8 cellular contexts compared by ENCODE assay signal in the genomic region with DNA sequence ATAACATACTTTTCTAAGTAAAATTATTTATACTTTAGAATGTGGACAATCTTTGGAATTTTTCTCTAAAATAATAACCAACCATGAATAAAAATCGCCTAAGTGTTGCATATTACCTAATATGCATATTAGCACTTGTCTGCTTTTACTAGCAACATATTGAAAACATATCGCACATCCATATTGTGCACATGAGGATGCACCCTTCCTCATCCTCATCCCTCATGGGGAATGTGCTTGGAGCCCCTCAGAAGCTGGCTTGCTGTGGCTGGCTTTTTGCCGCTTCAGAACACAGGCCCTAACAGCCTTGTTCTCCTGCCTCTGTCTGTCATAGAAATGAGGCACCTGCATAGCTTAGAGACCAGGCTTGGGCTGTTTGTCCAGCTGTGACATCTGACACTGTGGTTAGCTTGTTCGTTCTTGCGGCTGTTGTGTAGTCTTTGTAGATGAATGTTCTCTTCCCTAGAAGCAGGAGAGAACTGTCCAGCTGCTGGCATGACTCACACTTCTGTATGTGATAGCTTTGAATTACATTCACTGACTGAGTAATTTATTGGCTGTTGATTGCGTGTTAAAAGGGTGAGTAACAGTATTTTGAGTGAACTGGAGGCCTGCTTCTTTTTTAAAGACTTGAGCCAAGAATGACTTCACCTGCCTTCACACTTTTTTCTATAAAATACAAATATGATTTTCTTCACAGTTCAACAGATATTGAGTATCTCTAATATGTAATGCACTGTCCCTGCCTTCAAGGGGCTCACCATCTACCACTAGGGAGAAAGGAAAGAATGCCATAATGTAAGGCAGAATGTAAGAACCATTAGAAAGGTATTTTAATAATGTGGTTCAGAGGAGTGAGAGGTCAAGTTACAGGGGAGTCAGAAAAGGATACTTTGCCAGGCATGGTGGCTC.
DNase-seq lines count a peak whose midpoint lies in the region; ATAC-seq, FAIRE-seq and TF ChIP-seq lines count a peak whose summit lies in the region.

No MANE protein-coding gene starts in this region.

- no peaks in the 10 kb centered on the region for H3K9me3 ChIP-seq in CD4-positive, CD25-positive, alpha-beta regulatory T cell (ENCODE audit: control insufficient read depth in 2 of 2, low read length in 2 of 2)
- no peaks in the 10 kb centered on the region; the same call in 1 of the 2 replicates for H3K9me3 ChIP-seq in K562 (replicated peaks; ENCODE audit: control insufficient read depth, insufficient read depth, low read depth, low read length)
- H3K9me3 ChIP-seq in liver (ENCODE audit: control insufficient read depth in 4 of 4, low read length in 3 of 4) = no peaks in the 10 kb centered on the region

- BruUV-seq in K562 (replicated peaks; lab: Mats Ljungman, UMichigan) = no TSS peak

- peak; percentile 28 to 37 for ATAC-seq in CD4-positive, CD25-positive, alpha-beta regulatory T cell (ENCODE audit: low read depth in 2 of 2)
- peak; percentile 94 for ATAC-seq in GM19023 (IDR thresholded peaks at IDR 0.05; ENCODE audit: unreplicated experiment)
- ATAC-seq in HG03097 (IDR thresholded peaks at IDR 0.05; ENCODE audit: low FRiP score, unreplicated experiment) = peak; percentile 95
- ATAC-seq in K562 = peak; percentile 92

- peak; percentile 99 for FAIRE-seq in K562 (lab: Jason Lieb, UNC)

- peaks cover 0 to 22% (median 13%) of the 10 kb centered on the region in 4 donors for H3K4me1 Mint-ChIP-seq in CD4-positive, CD25-positive, alpha-beta regulatory T cell

- 27% methylated on average over 6 of the region's 6 CpGs for WGBS in K562 (ENCODE audit: insufficient coverage, low coverage, missing lambda C conversion rate)
- 78% methylated on average over 6 of the region's 6 CpGs for WGBS in liver

- TF ChIP-seq POLR2A in K562 (conservative IDR thresholded peaks at IDR 0.05) = no peak

- TF ChIP-seq CTCF in K562 (IDR thresholded peaks at IDR 0.05 in 2 of 3, conservative IDR thresholded peaks at IDR 0.05 in 1 of 3; ENCODE audit: insufficient read depth in 2 of 3, low read depth in 1 of 3, low read length in 3 of 3) (no peak), liver (IDR thresholded peaks at IDR 0.05; ENCODE audit: low read depth, low read length, missing input control) (no peak)

- no peak overlapping the region for H3K27ac ChIP-seq in CD4-positive, CD25-positive, alpha-beta regulatory T cell (ENCODE audit: insufficient read depth, low read length, poor library complexity, severe bottlenecking)
- peak overlapping the region; percentile 43; the same call in 1 of the 3 replicates for H3K27ac ChIP-seq in K562 (ENCODE audit: extremely low read depth, low read depth, low read length)
- H3K27ac ChIP-seq in liver (ENCODE audit: low read depth in 1 of 2, low read length in 2 of 2) = no peak overlapping the region

- in situ Hi-C loops in K562 (cut with MboI) = no loop called here

- intact Hi-C loops in K562 (cut with micrococcal nuclease) = loop anchor here (10.0 kb wide), 1 partner anchor 357 kb away; no protein-coding TSS in a partner anchor

- TF ChIP-seq EP300 in K562 (IDR thresholded peaks at IDR 0.05; ENCODE audit: low read length) = peak; percentile 68

- no peaks in the 10 kb centered on the region for H3K27me3 Mint-ChIP-seq in CD4-positive, CD25-positive, alpha-beta regulatory T cell

- no peaks in the 10 kb centered on the region for H3K9me1 ChIP-seq in K562 (ENCODE audit: control insufficient read depth, insufficient read depth, low read length)

- no peak overlapping the region for H3K27ac Mint-ChIP-seq in CD4-positive, CD25-positive, alpha-beta regulatory T cell

- H3K4me3 Mint-ChIP-seq in CD4-positive, CD25-positive, alpha-beta regulatory T cell = no peak overlapping the region

- H3K9me3 Mint-ChIP-seq in CD4-positive, CD25-positive, alpha-beta regulatory T cell = no peaks in the 10 kb centered on the region

- H3K36me3 ChIP-seq in CD4-positive, CD25-positive, alpha-beta regulatory T cell (ENCODE audit: control insufficient read depth, insufficient read depth, low read length) = peaks cover 2% of the 10 kb centered on the region
- H3K36me3 ChIP-seq in K562 (ENCODE audit: control insufficient read depth, insufficient read depth, low read length) (peaks cover 13% of the 10 kb centered on the region; the same call in 2 of the 3 replicates), liver (ENCODE audit: control insufficient read depth in 4 of 4, insufficient read depth in 3 of 4, low read depth in 1 of 4, low read length in 3 of 4) (no peaks in the 10 kb centered on the region)

- H3K4me1 ChIP-seq in CD4-positive, CD25-positive, alpha-beta regulatory T cell (ENCODE audit: control insufficient read depth, insufficient read depth, low read length, poor library complexity, severe bottlenecking) = no peaks in the 10 kb centered on the region
- peaks cover 2 to 3% of the 10 kb centered on the region in 2 experiments; a peak in 3 of 5 replicates for H3K4me1 ChIP-seq in K562 (replicated peaks in 1 of 2; ENCODE audit: control insufficient read depth in 2 of 2, insufficient read depth in 2 of 2, low read length in 2 of 2)
- H3K4me1 ChIP-seq in liver (ENCODE audit: control insufficient read depth in 4 of 4, insufficient read depth in 4 of 4, low read length in 3 of 4) = no peaks in the 10 kb centered on the region

- H3K27me3 ChIP-seq in CD4-positive, CD25-positive, alpha-beta regulatory T cell (ENCODE audit: control insufficient read depth, insufficient read depth, low read length) = no peaks in the 10 kb centered on the region
- H3K27me3 ChIP-seq in K562 (ENCODE audit: control insufficient read depth in 2 of 2, insufficient read depth in 2 of 2, low read length in 2 of 2) (no peaks in the 10 kb centered on the region), liver (ENCODE audit: control insufficient read depth in 4 of 4, insufficient read depth in 4 of 4, low read length in 3 of 4) (no peaks in the 10 kb centered on the region)

- peaks cover 12% of the 10 kb centered on the region for H3K36me3 Mint-ChIP-seq in CD4-positive, CD25-positive, alpha-beta regulatory T cell

- H3K4me2 ChIP-seq in K562 (ENCODE audit: insufficient read depth, low read length) = peak overlapping the region; percentile 19; the same call in 1 of the 2 replicates

- DNase-seq in CD4-positive, CD25-positive, alpha-beta regulatory T cell = no peak
- DNase-seq in NCI-H2196 (lab: John Stamatoyannopoulos, UW; ENCODE audit: unreplicated experiment) = peak; percentile 85
- peak; percentile 37 to 86 (median 56) for DNase-seq in K562 (ENCODE audit: extremely low read depth in 1 of 4, low spot score in 3 of 4)
- DNase-seq in mesenteric fat pad (ENCODE audit: low spot score) = no peak
- DNase-seq in GM19238 (ENCODE audit: insufficient read length, low spot score) = no peak

- no peak overlapping the region for H3K4me3 ChIP-seq in CD4-positive, CD25-positive, alpha-beta regulatory T cell (ENCODE audit: low read depth, low read length)
- H3K4me3 ChIP-seq in K562 (no peak overlapping the region), liver (ENCODE audit: low read depth in 1 of 3, low read length in 3 of 3) (no peak overlapping the region)

- POLR2A ChIA-PET in K562 (lab: Yijun Ruan, JAX) = interaction anchor here (0.7 to 1.0 kb wide), 3 partner anchors 13 to 37 kb away, joined by 3 to 5 read pairs (median 3); no protein-coding TSS in a partner anchor

- TF ChIP-seq RAD21 in K562 (CRISPR knock-in tag; conservative IDR thresholded peaks at IDR 0.05 in 1 of 2, IDR thresholded peaks at IDR 0.05 in 1 of 2) = peak in 1 of 2 experiments; percentile 28; a peak in 2 of 4 replicates
- TF ChIP-seq RAD21 in liver (IDR thresholded peaks at IDR 0.05) = no peak

- peaks cover 41% of the 10 kb centered on the region; the same call in 2 of the 3 replicates for H3K79me2 ChIP-seq in K562 (ENCODE audit: control insufficient read depth, insufficient read depth, low read length)

- H4K20me1 ChIP-seq in K562 (replicated peaks; ENCODE audit: control insufficient read depth, insufficient read depth, low read length) = no peaks in the 10 kb centered on the region; the same call in 1 of the 2 replicates

- no peak overlapping the region for H2AFZ ChIP-seq in K562 (ENCODE audit: low read depth, low read length)

- H3K9ac ChIP-seq in K562 (ENCODE audit: insufficient read depth in 1 of 2, low read depth in 2 of 2, low read length in 2 of 2) = no peak overlapping the region
- no peak overlapping the region for H3K9ac ChIP-seq in liver (ENCODE audit: low read depth in 1 of 2, low read length in 2 of 2)

- CTCF ChIA-PET in K562 (lab: Yijun Ruan, JAX; ENCODE audit: low intra/inter-chr PET ratio) = no interaction called here

TF ChIP-seq in K562, 482 proteins besides CTCF, POLR2A, EP300 and RAD21 (continues in another document):
- TF ChIP-seq MYNN (IDR thresholded peaks at IDR 0.05) (0 out of 2 replicates have a peak, but pooled peaks have one; percentile 64), MYNN (CRISPR knock-in tag; IDR thresholded peaks at IDR 0.05) (no peak), COPS2 (conservative IDR thresholded peaks at IDR 0.05) (no peak)
- TF ChIP-seq, protein P1, sequence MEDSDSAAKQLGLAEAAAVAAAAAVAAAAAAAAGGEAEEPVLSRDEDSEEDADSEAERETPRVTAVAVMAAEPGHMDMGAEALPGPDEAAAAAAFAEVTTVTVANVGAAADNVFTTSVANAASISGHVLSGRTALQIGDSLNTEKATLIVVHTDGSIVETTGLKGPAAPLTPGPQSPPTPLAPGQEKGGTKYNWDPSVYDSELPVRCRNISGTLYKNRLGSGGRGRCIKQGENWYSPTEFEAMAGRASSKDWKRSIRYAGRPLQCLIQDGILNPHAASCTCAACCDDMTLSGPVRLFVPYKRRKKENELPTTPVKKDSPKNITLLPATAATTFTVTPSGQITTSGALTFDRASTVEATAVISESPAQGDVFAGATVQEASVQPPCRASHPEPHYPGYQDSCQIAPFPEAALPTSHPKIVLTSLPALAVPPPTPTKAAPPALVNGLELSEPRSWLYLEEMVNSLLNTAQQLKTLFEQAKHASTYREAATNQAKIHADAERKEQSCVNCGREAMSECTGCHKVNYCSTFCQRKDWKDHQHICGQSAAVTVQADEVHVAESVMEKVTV (CRISPR knock-in tag; IDR thresholded peaks at IDR 0.05) = no peak

TF ChIP-seq in liver, 16 proteins besides CTCF, POLR2A, EP300 and RAD21 (continues in another document):
- no peak for TF ChIP-seq YY1 (IDR thresholded peaks at IDR 0.05)
- no peak for TF ChIP-seq SP1 (IDR thresholded peaks at IDR 0.05)

Comparison
In these comparisons a context has a peak if more than half of its experiments do, and no peak if none do; other contexts are left out.
1. ATAC-seq: peak in every context shown above with its lines; median percentile 95 in HG03097; 94 in GM19023; 92 in K562; 32 in CD4-positive, CD25-positive, alpha-beta regulatory T cell.
2. DNase-seq: peak in NCI-H2196 (single experiment) and K562 (4 of 4); none in CD4-positive, CD25-positive, alpha-beta regulatory T cell (0 of 3), mesenteric fat pad (single experiment) and GM19238 (single experiment).